21 cellular contexts compared by ENCODE assay signal in genomic region chr4:92307156-92307555, GRCh38. TPM values are rescaled to one million over a fixed set of nuclear protein-coding genes. Genes with fewer than 3 reads are reported as not detected.
A peak's percentile ranks its signal among the peaks of the same experiment; 100 is the strongest.
DNase-seq lines count a peak whose midpoint lies in the region; TF ChIP-seq lines count a peak whose summit lies in the region.
"Had no signal": no experiment of that assay in that cellular context is flagged by ENCODE, and none has a peak within 500 bp of the region (broad histone marks: within the 10 kb centered on the region; RNA-seq: fewer than 3 reads in every experiment).

No MANE protein-coding gene starts in this region.

- H3K23me2 ChIP-seq in H9 (ENCODE audit: insufficient read length, low read depth, low read length, poor library complexity, severe bottlenecking) = peaks cover 24% of the 10 kb centered on the region

- peak overlapping the region; percentile 1 to 74; a peak in 4 of 5 replicates for H3K4me3 Mint-ChIP-seq in H9
- no peak overlapping the region for H3K4me3 Mint-ChIP-seq in endothelial cell (ENCODE audit: unreplicated experiment)
- H3K4me3 Mint-ChIP-seq: CD4-positive, alpha-beta T cell; HFFc6 had no signal

- no peak overlapping the region for H2BK20ac ChIP-seq in H9 (ENCODE audit: low read depth, low read length, poor library complexity, severe bottlenecking)

- no peak overlapping the region for H3K56ac ChIP-seq in H9 (ENCODE audit: insufficient read length, low read depth, low read length)

- no peak overlapping the region for H4K8ac ChIP-seq in H9 (replicated peaks; ENCODE audit: insufficient read length, low read depth, low read length)

- H3K27ac Mint-ChIP-seq in H9 = no peak overlapping the region
- H3K27ac Mint-ChIP-seq in endothelial cell (ENCODE audit: unreplicated experiment) = no peak overlapping the region
- H3K27ac Mint-ChIP-seq: CD4-positive, alpha-beta T cell; HFFc6 had no signal

- no peak overlapping the region for H2AK5ac ChIP-seq in H9 (ENCODE audit: insufficient read length, low read length)

- H3T11ph ChIP-seq in H9 (ENCODE audit: low read length) = no peak overlapping the region

- no peak for TF ChIP-seq CTCF in H9 (conservative IDR thresholded peaks at IDR 0.05)
- TF ChIP-seq CTCF in GM20000 (IDR thresholded peaks at IDR 0.05; ENCODE audit: extremely low read depth, missing control alignments) = no peak
- no peak for TF ChIP-seq CTCF in endothelial cell (IDR thresholded peaks at IDR 0.05; ENCODE audit: unreplicated experiment)

- no peaks in the 10 kb centered on the region; the same call in 1 of the 2 replicates for H3K79me2 ChIP-seq in H9 (ENCODE audit: insufficient read depth, low read length)

- no peak overlapping the region for H2AFZ ChIP-seq in H9 (ENCODE audit: low read length)

- H3K14ac ChIP-seq in H9 (ENCODE audit: insufficient read depth, low read length) = no peak overlapping the region

- no peak overlapping the region for H2BK15ac ChIP-seq in H9 (ENCODE audit: low read depth, low read length)

- H2BK12ac ChIP-seq in H9 (ENCODE audit: insufficient read length, low read depth, low read length) = no peak overlapping the region

- no peak overlapping the region for H3K4ac ChIP-seq in H9 (ENCODE audit: low read depth, low read length)

- no peak overlapping the region for H3K27ac ChIP-seq in H9 (ENCODE audit: insufficient read length, low read depth, low read length)
- H3K27ac ChIP-seq: BLaER1, Peyer's patch, SJCRH30 had no signal

- H3K79me1 ChIP-seq in H9 (ENCODE audit: insufficient read depth, low read depth, low read length, poor library complexity, severe bottlenecking) = no peaks in the 10 kb centered on the region

- H3K4me2 ChIP-seq in H9 (ENCODE audit: insufficient read depth, insufficient read length, low read length) = no peak overlapping the region
- H3K4me2 ChIP-seq: BLaER1 had no signal

- no peak overlapping the region for H2BK5ac ChIP-seq in H9 (ENCODE audit: insufficient read length, low read length)

- no peak overlapping the region for H2BK120ac ChIP-seq in H9 (ENCODE audit: low read depth, low read length, poor library complexity, severe bottlenecking)

- H3K36me3 Mint-ChIP-seq in H9 (ENCODE audit: insufficient read depth in 1 of 3, low read depth in 3 of 3) (no peaks in the 10 kb centered on the region; a peak in 2 of 7 replicates), endothelial cell (ENCODE audit: low read depth, unreplicated experiment) (no peaks in the 10 kb centered on the region)

- WGBS in H9 (ENCODE audit: extremely low coverage, insufficient read length, low lambda C conversion rate) = no CpG with 5 or more reads among the region's 2 CpGs

- peaks cover 4% of the 10 kb centered on the region; the same call in 1 of the 2 replicates for H3K4me1 ChIP-seq in H9 (ENCODE audit: insufficient read depth, low read length)
- H3K4me1 ChIP-seq: BLaER1, SJCRH30 had no signal

- H4K20me1 ChIP-seq in H9 (ENCODE audit: control insufficient read depth, insufficient read depth, insufficient read length) = no peaks in the 10 kb centered on the region
- H4K20me1 ChIP-seq: BLaER1 had no signal

- H4K91ac ChIP-seq in H9 (ENCODE audit: insufficient read length, low read depth, low read length) = no peak overlapping the region

- no peak overlapping the region for H4K5ac ChIP-seq in H9 (ENCODE audit: insufficient read length, low read depth, low read length)

- DNase-seq in H9 = no peak
- DNase-seq in cerebellar cortex (ENCODE audit: low spot score) = peak; percentile 69
- DNase-seq in medulla oblongata (ENCODE audit: extremely low spot score) = peak; percentile 40
- no peak for DNase-seq in NCI-H1105 treated with DMSO at 0.1 percent for 48 hours (lab: John Stamatoyannopoulos, UW)
- DNase-seq in GM20000 (ENCODE audit: low spot score) = no peak
- DNase-seq in endothelial cell (ENCODE audit: low spot score) = no peak
- no peak for DNase-seq in activated effector memory CD4-positive, alpha-beta T cell treated with anti-CD3 and anti-CD28 coated beads, Interleukin-2, amount 50 U/mL, for 16 hours
- DNase-seq: CD4-positive, alpha-beta T cell; COR-L47; GDM1; HFFc6; MG63; NCI-H1417 treated with DMSO at 0.1 percent for 48 hours; NCI-H187; NCI-H2227 treated with DMSO at 0.1 percent for 48 hours; NCI-H82; Peyer's patch; SJCRH30 had no signal

- H3K27me3 ChIP-seq in H9 (ENCODE audit: insufficient read depth, low read length) = no peaks in the 10 kb centered on the region
- H3K27me3 ChIP-seq: BLaER1 had no signal

- no peak overlapping the region for H3K23ac ChIP-seq in H9 (ENCODE audit: insufficient read length, low read depth, low read length)

- H3K9ac ChIP-seq in H9 (ENCODE audit: extremely low read depth, insufficient read length, low read length) = no peak overlapping the region
- H3K9ac ChIP-seq: BLaER1 had no signal

- H3K4me1 Mint-ChIP-seq in H9 = peaks cover 34 to 36% of the 10 kb centered on the region in 2 experiments
- H3K4me1 Mint-ChIP-seq in endothelial cell (ENCODE audit: unreplicated experiment) = peaks cover 12% of the 10 kb centered on the region

- no peaks in the 10 kb centered on the region for H3K27me3 Mint-ChIP-seq in H9 (ENCODE audit: low read depth)
- H3K27me3 Mint-ChIP-seq in endothelial cell (ENCODE audit: unreplicated experiment) = peaks cover 8% of the 10 kb centered on the region

- no peaks in the 10 kb centered on the region for H3K9me3 Mint-ChIP-seq in H9
- H3K9me3 Mint-ChIP-seq in endothelial cell (ENCODE audit: unreplicated experiment) = no peaks in the 10 kb centered on the region
- H3K9me3 Mint-ChIP-seq: HFFc6 had no signal

- H3K18ac ChIP-seq in H9 (ENCODE audit: insufficient read length, low read depth, low read length) = no peak overlapping the region

- H3K9me3 ChIP-seq in H9 (ENCODE audit: control insufficient read depth, low read depth, low read length) = no peaks in the 10 kb centered on the region
- H3K9me3 ChIP-seq: MG63, Peyer's patch, SJCRH30 had no signal

RNA-seq across cellular contexts. Expression of gene GRID2, which starts 3.4 kb away (rescaled TPM):
- total RNA-seq in H9 (2021) = 19.4 and 21.8 TPM in 2 replicates
- total RNA-seq in endothelial cell (ENCODE audit: unreplicated experiment) = 11.6 TPM
- total RNA-seq: CD4-positive, alpha-beta T cell; HepG2; HFFc6; LHCN-M2 had no signal

Comparison
In these comparisons a context has a peak if more than half of its experiments do, and no peak if none do; other contexts are left out.
1. DNase-seq: peak in cerebellar cortex (single experiment) and medulla oblongata (single experiment); none in H9 (single experiment), NCI-H1105 treated with DMSO at 0.1 percent for 48 hours (single experiment), GM20000 (single experiment), endothelial cell (single experiment) and activated effector memory CD4-positive, alpha-beta T cell treated with anti-CD3 and anti-CD28 coated beads, Interleukin-2, amount 50 U/mL, for 16 hours (single experiment).